1 cellular context compared by ENCODE assay signal in the genomic region with DNA sequence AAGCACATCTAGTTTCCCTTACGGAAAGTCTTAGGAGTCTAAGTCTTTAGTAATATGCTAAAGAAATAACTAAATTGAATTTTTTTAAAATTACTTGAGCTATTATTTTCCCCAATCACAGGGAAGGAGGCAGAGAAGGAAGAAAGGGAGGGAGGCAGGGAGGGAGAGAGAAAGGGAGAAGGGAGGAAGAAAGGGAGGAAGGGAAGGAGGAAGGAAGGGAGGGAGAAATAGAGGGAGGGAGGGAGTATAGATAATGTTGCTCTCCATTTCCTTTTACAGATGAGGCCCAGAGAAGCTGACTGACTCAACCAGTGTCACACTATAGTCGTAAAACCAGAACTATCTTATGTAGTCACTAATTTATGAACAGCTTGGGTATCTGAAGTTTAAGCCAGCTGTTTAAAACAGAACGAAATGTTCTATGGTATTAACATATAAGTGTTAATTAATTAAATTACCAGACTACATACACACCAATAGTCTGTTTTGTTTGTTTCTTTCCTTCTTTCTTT.
TF ChIP-seq lines count a peak whose summit lies in the region.

No MANE protein-coding gene starts in this region.

TF ChIP-seq in SK-N-SH treated with all-trans-retinoic acid at 6 μM for 48 hours, 23 proteins besides CTCF, POLR2A, EP300 and RAD21 (continued from another document):
- TF ChIP-seq PATZ1 (CRISPR knock-in tag; IDR thresholded peaks at IDR 0.05; ENCODE audit: borderline replicate concordance) (no peak), ZC3H10 (CRISPR knock-in tag; IDR thresholded peaks at IDR 0.05) (no peak), ZFP3 (CRISPR knock-in tag; IDR thresholded peaks at IDR 0.05) (no peak), ZNF8 (CRISPR knock-in tag; IDR thresholded peaks at IDR 0.05) (no peak)
- TF ChIP-seq, protein P1, sequence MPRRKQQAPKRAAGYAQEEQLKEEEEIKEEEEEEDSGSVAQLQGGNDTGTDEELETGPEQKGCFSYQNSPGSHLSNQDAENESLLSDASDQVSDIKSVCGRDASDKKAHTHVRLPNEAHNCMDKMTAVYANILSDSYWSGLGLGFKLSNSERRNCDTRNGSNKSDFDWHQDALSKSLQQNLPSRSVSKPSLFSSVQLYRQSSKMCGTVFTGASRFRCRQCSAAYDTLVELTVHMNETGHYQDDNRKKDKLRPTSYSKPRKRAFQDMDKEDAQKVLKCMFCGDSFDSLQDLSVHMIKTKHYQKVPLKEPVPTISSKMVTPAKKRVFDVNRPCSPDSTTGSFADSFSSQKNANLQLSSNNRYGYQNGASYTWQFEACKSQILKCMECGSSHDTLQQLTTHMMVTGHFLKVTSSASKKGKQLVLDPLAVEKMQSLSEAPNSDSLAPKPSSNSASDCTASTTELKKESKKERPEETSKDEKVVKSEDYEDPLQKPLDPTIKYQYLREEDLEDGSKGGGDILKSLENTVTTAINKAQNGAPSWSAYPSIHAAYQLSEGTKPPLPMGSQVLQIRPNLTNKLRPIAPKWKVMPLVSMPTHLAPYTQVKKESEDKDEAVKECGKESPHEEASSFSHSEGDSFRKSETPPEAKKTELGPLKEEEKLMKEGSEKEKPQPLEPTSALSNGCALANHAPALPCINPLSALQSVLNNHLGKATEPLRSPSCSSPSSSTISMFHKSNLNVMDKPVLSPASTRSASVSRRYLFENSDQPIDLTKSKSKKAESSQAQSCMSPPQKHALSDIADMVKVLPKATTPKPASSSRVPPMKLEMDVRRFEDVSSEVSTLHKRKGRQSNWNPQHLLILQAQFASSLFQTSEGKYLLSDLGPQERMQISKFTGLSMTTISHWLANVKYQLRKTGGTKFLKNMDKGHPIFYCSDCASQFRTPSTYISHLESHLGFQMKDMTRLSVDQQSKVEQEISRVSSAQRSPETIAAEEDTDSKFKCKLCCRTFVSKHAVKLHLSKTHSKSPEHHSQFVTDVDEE (CRISPR knock-in tag; IDR thresholded peaks at IDR 0.05): no peak
TF ChIP-seq in SK-N-SH treated with all-trans-retinoic acid at 6 μM for 48 hours: peak in this region for 0.
